In the genomic region with DNA sequence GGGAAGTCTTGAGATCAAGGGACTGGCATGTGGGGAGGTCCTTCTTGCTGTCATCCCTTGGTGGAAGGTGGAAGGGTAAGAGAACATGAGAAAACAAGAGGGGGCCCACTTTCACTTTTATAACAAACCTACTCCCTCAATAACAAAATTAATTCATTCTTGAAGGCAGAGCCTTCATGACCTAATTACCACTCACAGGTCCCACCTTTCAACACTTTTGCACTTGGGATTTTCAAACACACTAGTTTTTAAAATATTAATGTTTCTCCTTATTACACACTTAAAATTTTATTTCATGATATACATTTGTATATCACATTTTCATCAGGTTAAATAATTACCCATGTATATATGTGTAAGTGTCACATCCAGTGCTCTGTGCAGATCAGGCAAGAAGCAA, we compare ENCODE assay signal across 9 cellular contexts. TPM values are rescaled to one million over a fixed set of nuclear protein-coding genes. Genes with fewer than 3 reads are reported as not detected.
DNase-seq lines count a peak whose midpoint lies in the region; ATAC-seq and TF ChIP-seq lines count a peak whose summit lies in the region.
"Had no signal": no experiment of that assay in that cellular context is flagged by ENCODE, and none has a peak within 500 bp of the region (broad histone marks: within the 10 kb centered on the region; RNA-seq: fewer than 3 reads in every experiment).

No MANE protein-coding gene starts in this region.

- H3K27me3 ChIP-seq in cardiac muscle cell (no peaks in the 10 kb centered on the region), iPS-20b (ENCODE audit: insufficient read depth, low read length) (no peaks in the 10 kb centered on the region; the same call in 1 of the 2 replicates), thyroid gland (no peaks in the 10 kb centered on the region)

- peak overlapping the region; percentile 96 for H3K4me3 ChIP-seq in cardiac muscle cell
- H3K4me3 ChIP-seq in iPS-20b (ENCODE audit: low read length) = peak overlapping the region; percentile 83
- no peak overlapping the region for H3K4me3 ChIP-seq in thyroid gland (replicated peaks in 1 of 3)

- H3K36me3 ChIP-seq in cardiac muscle cell = no peaks in the 10 kb centered on the region
- H3K36me3 ChIP-seq in iPS-20b (ENCODE audit: insufficient read depth, low read depth, low read length) = no peaks in the 10 kb centered on the region
- H3K36me3 ChIP-seq in thyroid gland = no peaks in the 10 kb centered on the region

- H3K9me3 ChIP-seq in cardiac muscle cell (ENCODE audit: low read depth) (no peaks in the 10 kb centered on the region), iPS-20b (ENCODE audit: insufficient read depth, low read depth, low read length) (no peaks in the 10 kb centered on the region), thyroid gland (no peaks in the 10 kb centered on the region)

- peak overlapping the region; percentile 100 for H3K27ac ChIP-seq in cardiac muscle cell
- H3K27ac ChIP-seq in iPS-20b (ENCODE audit: low read length) = no peak overlapping the region
- H3K27ac ChIP-seq in thyroid gland = peak overlapping the region in 2 of 3 donors; percentile 98 to 99

- H3K27me3 Mint-ChIP-seq in activated naive CD8-positive, alpha-beta T cell treated with anti-CD3 and anti-CD28 coated beads for 36 hours = no peaks in the 10 kb centered on the region
- H3K27me3 Mint-ChIP-seq in stimulated activated naive B cell treated with anti-CD40 and anti-IgM and Interleukin-4, amounts not matched to agents 10 μg/mL and 1 μg/mL and 100 μg/mL, for 72 hours = peaks cover 8 to 12% of the 10 kb centered on the region in 2 donors

- intact Hi-C loops in cardiac septum (cut with DNase I) (no loop called here), thyroid gland (cut with DNase I) (no loop called here)

- no peak overlapping the region for H3K27ac Mint-ChIP-seq in activated naive CD8-positive, alpha-beta T cell treated with anti-CD3 and anti-CD28 coated beads for 36 hours
- H3K27ac Mint-ChIP-seq in stimulated activated naive B cell treated with anti-CD40 and anti-IgM and Interleukin-4, amounts not matched to agents 10 μg/mL and 1 μg/mL and 100 μg/mL, for 72 hours = no peak overlapping the region

- H3K4me3 Mint-ChIP-seq in activated naive CD8-positive, alpha-beta T cell treated with anti-CD3 and anti-CD28 coated beads for 36 hours = peak overlapping the region; percentile 92
- H3K4me3 Mint-ChIP-seq in stimulated activated naive B cell treated with anti-CD40 and anti-IgM and Interleukin-4, amounts not matched to agents 10 μg/mL and 1 μg/mL and 100 μg/mL, for 72 hours = peak overlapping the region in 1 of 2 donors; percentile 48

- H3K4me1 ChIP-seq in cardiac muscle cell (ENCODE audit: low read depth) (peaks cover 50% of the 10 kb centered on the region), iPS-20b (ENCODE audit: insufficient read depth, low read length) (peaks cover 29% of the 10 kb centered on the region; the same call in 1 of the 2 replicates), thyroid gland (peaks cover 37 to 58% of the 10 kb centered on the region in 2 donors)

- H3K9me3 Mint-ChIP-seq in activated naive CD8-positive, alpha-beta T cell treated with anti-CD3 and anti-CD28 coated beads for 36 hours = no peaks in the 10 kb centered on the region
- H3K9me3 Mint-ChIP-seq in stimulated activated naive B cell treated with anti-CD40 and anti-IgM and Interleukin-4, amounts not matched to agents 10 μg/mL and 1 μg/mL and 100 μg/mL, for 72 hours = no peaks in the 10 kb centered on the region

- H3K9ac ChIP-seq in iPS-20b (ENCODE audit: low read depth, low read length) = no peak overlapping the region

- TF ChIP-seq CTCF in cardiac muscle cell (IDR thresholded peaks at IDR 0.05; ENCODE audit: low read depth, low read length) (no peak), thyroid gland (IDR thresholded peaks at IDR 0.05) (no peak)

- no peak for TF ChIP-seq POLR2A in thyroid gland (IDR thresholded peaks at IDR 0.05)

- H3K36me3 Mint-ChIP-seq in activated naive CD8-positive, alpha-beta T cell treated with anti-CD3 and anti-CD28 coated beads for 36 hours = peaks cover 6% of the 10 kb centered on the region
- H3K36me3 Mint-ChIP-seq in stimulated activated naive B cell treated with anti-CD40 and anti-IgM and Interleukin-4, amounts not matched to agents 10 μg/mL and 1 μg/mL and 100 μg/mL, for 72 hours = no peaks in the 10 kb centered on the region

- ATAC-seq in stimulated activated naive B cell treated with anti-CD40 and anti-IgM and Interleukin-4, amounts not matched to agents 10 μg/mL and 1 μg/mL and 100 μg/mL, for 72 hours (replicated peaks) = no peak

- peaks cover 29% of the 10 kb centered on the region for H3K4me1 Mint-ChIP-seq in activated naive CD8-positive, alpha-beta T cell treated with anti-CD3 and anti-CD28 coated beads for 36 hours
- H3K4me1 Mint-ChIP-seq in stimulated activated naive B cell treated with anti-CD40 and anti-IgM and Interleukin-4, amounts not matched to agents 10 μg/mL and 1 μg/mL and 100 μg/mL, for 72 hours = peaks cover 11 to 16% of the 10 kb centered on the region in 2 donors

- DNase-seq in cardiac muscle cell (ENCODE audit: low read depth in 1 of 2, low spot score in 1 of 2) (no peak), cardiac septum (ENCODE audit: low spot score) (no peak), thyroid gland (no peak), NCI-H2227 treated with DMSO at 0.1 percent for 48 hours (lab: John Stamatoyannopoulos, UW) (no peak), NCI-H2081 treated with DMSO at 0.1 percent for 48 hours (lab: John Stamatoyannopoulos, UW) (no peak)
- no peak for DNase-seq in activated naive CD8-positive, alpha-beta T cell treated with anti-CD3 and anti-CD28 coated beads for 36 hours
- DNase-seq in stimulated activated naive B cell treated with anti-CD40 and anti-IgM and Interleukin-4, amounts not matched to agents 10 μg/mL and 1 μg/mL and 100 μg/mL, for 72 hours = no peak
- DNase-seq: small intestine had no signal

RNA-seq across cellular contexts. Expression of a gene that starts 2.0 kb away (rescaled TPM):
- total RNA-seq in cardiac muscle cell (74.2 and 83.5 TPM in 2 replicates), cardiac septum (23.4 TPM), thyroid gland (10 to 100 TPM; 62.8 to 75.1 (median 66.7) TPM)
- polyA plus RNA-seq in cardiac muscle cell = 96.7 and 108 TPM in 2 replicates
- 10 to 100 TPM in 1 of 2 experiments, 1 to 10 TPM in 1; 8.4 to 10.2 TPM for total RNA-seq in activated naive CD8-positive, alpha-beta T cell treated with anti-CD3 and anti-CD28 coated beads for 36 hours

Comparison
In these comparisons a context has a peak if more than half of its experiments do, and no peak if none do; other contexts are left out.
1. H3K4me3 ChIP-seq: peak in cardiac muscle cell (single experiment) and iPS-20b (single experiment); none in thyroid gland (0 of 3).